22 cellular contexts compared by ENCODE assay signal in genomic region chr2:134283701-134284100, GRCh38. TPM values are rescaled to one million over a fixed set of nuclear protein-coding genes. Genes with fewer than 3 reads are reported as not detected.
DNase-seq lines count a peak whose midpoint lies in the region; ATAC-seq, FAIRE-seq and TF ChIP-seq lines count a peak whose summit lies in the region.
"Had no signal": no experiment of that assay in that cellular context is flagged by ENCODE, and none has a peak within 500 bp of the region (broad histone marks: within the 10 kb centered on the region; RNA-seq: fewer than 3 reads in every experiment).

No MANE protein-coding gene starts in this region.

- no peaks in the 10 kb centered on the region for H3K27me3 Mint-ChIP-seq in activated T-cell treated with anti-CD3 and anti-CD28 coated beads, Interleukin-2, amount 50 U/mL, for 24 hours
- H3K27me3 Mint-ChIP-seq in stimulated activated naive B cell treated with anti-CD40 and anti-IgM and Interleukin-4, amounts not matched to agents 10 μg/mL and 1 μg/mL and 100 μg/mL, for 72 hours, result no peaks in the 10 kb centered on the region
- H3K27me3 Mint-ChIP-seq in activated T-helper 1 cell treated with anti-CD3 and anti-CD28 coated beads, Interleukin-12 subunit alpha, Interleukin-12 subunit beta, Interleukin-2, Interleukin-4 antibody, amounts not matched to agents 30 ng/mL and 10 ng/mL and 1 ng/mL, durations not matched to agents 14 hours and 24 hours and 36 hours (ENCODE audit: insufficient read depth), result peaks cover 20% of the 10 kb centered on the region
- H3K27me3 Mint-ChIP-seq: activated CD4-positive, alpha-beta memory T cell treated with anti-CD3 and anti-CD28 coated beads for 36 hours had no signal

- 63% methylated on average over 5 of the region's 5 CpGs for WGBS in GM12878 (ENCODE audit: insufficient coverage, insufficient replicate concordance, low lambda C conversion rate, missing lambda C conversion rate)

- TF ChIP-seq EP300 in GM12878 (IDR thresholded peaks at IDR 0.05; ENCODE audit: borderline replicate concordance in 1 of 2, control insufficient read depth in 1 of 2, low read depth in 2 of 2, low read length in 2 of 2), result no peak

- H4K20me1 ChIP-seq in GM12878 (ENCODE audit: control insufficient read depth, insufficient read depth), result no peaks in the 10 kb centered on the region

- peaks cover 55% of the 10 kb centered on the region for H3K4me1 Mint-ChIP-seq in activated T-cell treated with anti-CD3 and anti-CD28 coated beads, Interleukin-2, amount 50 U/mL, for 24 hours (ENCODE audit: low read depth)
- peaks cover 54 to 60% of the 10 kb centered on the region in 2 donors for H3K4me1 Mint-ChIP-seq in stimulated activated naive B cell treated with anti-CD40 and anti-IgM and Interleukin-4, amounts not matched to agents 10 μg/mL and 1 μg/mL and 100 μg/mL, for 72 hours
- H3K4me1 Mint-ChIP-seq in activated T-helper 1 cell treated with anti-CD3 and anti-CD28 coated beads, Interleukin-12 subunit alpha, Interleukin-12 subunit beta, Interleukin-2, Interleukin-4 antibody, amounts not matched to agents 30 ng/mL and 10 ng/mL and 1 ng/mL, durations not matched to agents 14 hours and 24 hours and 36 hours (ENCODE audit: low read depth), result peaks cover 33% of the 10 kb centered on the region

- SMC1A ChIA-PET in GM12878 (lab: Charles Lee; ENCODE audit: uncharacterized antibody, unreplicated experiment), result interaction anchor here (0.6 to 3.9 kb wide), 22 partner anchors 7 to 396 kb away, joined by 3 to 36 read pairs (median 6); partner anchors contain the start of gene MGAT5

- no peak for FAIRE-seq in GM12878 (lab: Jason Lieb, UNC)
- FAIRE-seq: colon, endometrium, kidney, TTC549 had no signal

- BruUV-seq in GM12878 (replicated peaks; lab: Mats Ljungman, UMichigan), result TSS peak; percentile 34

- no peak for DNase-seq in activated T-cell treated with anti-CD3 and anti-CD28 coated beads, Interleukin-2, amount 50 U/mL, for 24 hours
- DNase-seq in activated T-cell treated with anti-CD3 and anti-CD28 coated beads for 4 hours (no peak), MV-4-11 (lab: John Stamatoyannopoulos, UW) (peak; percentile 57), GM12878 (ENCODE audit: low read depth, low spot score) (no peak), AML-193 (lab: John Stamatoyannopoulos, UW) (no peak), NCI-H1694 treated with DMSO at 0.1 percent for 48 hours (lab: John Stamatoyannopoulos, UW) (no peak)
- DNase-seq in stimulated activated naive B cell treated with anti-CD40 and anti-IgM and Interleukin-4, amounts not matched to agents 10 μg/mL and 1 μg/mL and 100 μg/mL, for 72 hours, result no peak
- no peak for DNase-seq in activated T-helper 1 cell treated with anti-CD3 and anti-CD28 coated beads, Interleukin-12 subunit alpha, Interleukin-12 subunit beta, Interleukin-2, Interleukin-4 antibody, amounts not matched to agents 30 ng/mL and 10 ng/mL and 1 ng/mL, durations not matched to agents 14 hours and 24 hours and 36 hours (ENCODE audit: low spot score)
- DNase-seq: ACHN, COR-L47, EL, HFFc6, kidney, NCI-H524 treated with DMSO at 0.1 percent for 48 hours had no signal

- peak overlapping the region; percentile 95 for H3K27ac ChIP-seq in GM12878 (ENCODE audit: control insufficient read depth, insufficient read depth)
- H3K27ac ChIP-seq: hepatocyte, neural progenitor cell had no signal

- no peak for TF ChIP-seq POLR2A in GM12878 (IDR thresholded peaks at IDR 0.05; ENCODE audit: low read depth, low read length)

- H3K27me3 ChIP-seq in GM12878 (replicated peaks in 1 of 2; ENCODE audit: control insufficient read depth in 2 of 2, insufficient read depth in 2 of 2, low read length in 1 of 2), result no peaks in the 10 kb centered on the region
- H3K27me3 ChIP-seq: hepatocyte, neural progenitor cell, Peyer's patch had no signal

- peaks cover 87% of the 10 kb centered on the region for H3K4me1 ChIP-seq in GM12878 (ENCODE audit: control insufficient read depth, insufficient read depth, low read length)
- H3K4me1 ChIP-seq: neural progenitor cell had no signal

- in situ Hi-C loops in GM12878 (cut with MboI), result no loop called here

- H3K27ac Mint-ChIP-seq in activated T-cell treated with anti-CD3 and anti-CD28 coated beads, Interleukin-2, amount 50 U/mL, for 24 hours, result peak overlapping the region; percentile 41
- H3K27ac Mint-ChIP-seq in stimulated activated naive B cell treated with anti-CD40 and anti-IgM and Interleukin-4, amounts not matched to agents 10 μg/mL and 1 μg/mL and 100 μg/mL, for 72 hours, result peak overlapping the region; percentile 95
- H3K27ac Mint-ChIP-seq in activated T-helper 1 cell treated with anti-CD3 and anti-CD28 coated beads, Interleukin-12 subunit alpha, Interleukin-12 subunit beta, Interleukin-2, Interleukin-4 antibody, amounts not matched to agents 30 ng/mL and 10 ng/mL and 1 ng/mL, durations not matched to agents 14 hours and 24 hours and 36 hours, result no peak overlapping the region
- H3K27ac Mint-ChIP-seq: HFFc6, neural progenitor cell had no signal

- peaks cover 76% of the 10 kb centered on the region for H3K79me2 ChIP-seq in GM12878 (ENCODE audit: control insufficient read depth, insufficient read depth, low read length)
- H3K79me2 ChIP-seq: hepatocyte had no signal

- no peak for TF ChIP-seq RAD21 in GM12878 (IDR thresholded peaks at IDR 0.05; ENCODE audit: insufficient read depth, low read depth, low read length)

- peaks cover 15% of the 10 kb centered on the region for H3K36me3 Mint-ChIP-seq in activated T-cell treated with anti-CD3 and anti-CD28 coated beads, Interleukin-2, amount 50 U/mL, for 24 hours (ENCODE audit: low read depth)
- peaks cover 5 to 26% of the 10 kb centered on the region in 2 donors for H3K36me3 Mint-ChIP-seq in stimulated activated naive B cell treated with anti-CD40 and anti-IgM and Interleukin-4, amounts not matched to agents 10 μg/mL and 1 μg/mL and 100 μg/mL, for 72 hours
- peaks cover 15% of the 10 kb centered on the region for H3K36me3 Mint-ChIP-seq in activated T-helper 1 cell treated with anti-CD3 and anti-CD28 coated beads, Interleukin-12 subunit alpha, Interleukin-12 subunit beta, Interleukin-2, Interleukin-4 antibody, amounts not matched to agents 30 ng/mL and 10 ng/mL and 1 ng/mL, durations not matched to agents 14 hours and 24 hours and 36 hours (ENCODE audit: low read depth)

- RAD21 ChIA-PET in GM12878 (lab: Charles Lee; ENCODE audit: unreplicated experiment), result interaction anchor here (0.8 to 3.4 kb wide), 24 partner anchors 10 to 167 kb away, joined by 3 to 27 read pairs (median 6); partner anchors contain the start of gene MGAT5

- intact Hi-C loops in GM12878 (cut with micrococcal nuclease; ENCODE audit: unreplicated experiment), result loop anchor here (1.0 to 2.0 kb wide), 6 partner anchors 8 to 165 kb away; no protein-coding TSS in a partner anchor
- intact Hi-C loops in activated T-helper 1 cell treated with anti-CD3 and anti-CD28 coated beads, Interleukin-12 subunit alpha, Interleukin-12 subunit beta, Interleukin-2, Interleukin-4 antibody, amounts not matched to agents 30 ng/mL and 10 ng/mL and 1 ng/mL, durations not matched to agents 14 hours and 24 hours and 36 hours (cut with micrococcal nuclease), result loop anchor here (1.0 to 10.0 kb wide), 6 partner anchors 17 to 401 kb away; no protein-coding TSS in a partner anchor

- peak overlapping the region; percentile 19; the same call in 1 of the 2 replicates for H3K4me3 ChIP-seq in GM12878
- H3K4me3 ChIP-seq: hepatocyte, neural progenitor cell had no signal

- H3K9ac ChIP-seq in GM12878 (ENCODE audit: control insufficient read depth, insufficient read depth, low read length), result peak overlapping the region; percentile 68
- H3K9ac ChIP-seq: neural progenitor cell had no signal

- no peak overlapping the region for H2AFZ ChIP-seq in GM12878 (ENCODE audit: control insufficient read depth, low read depth, low read length)
- H2AFZ ChIP-seq: hepatocyte, neural progenitor cell had no signal

- no peaks in the 10 kb centered on the region for H3K9me3 ChIP-seq in GM12878 (replicated peaks; ENCODE audit: control insufficient read depth, insufficient read depth, low read length)
- H3K9me3 ChIP-seq: Peyer's patch had no signal

- peak overlapping the region; percentile 86 for H3K4me2 ChIP-seq in GM12878 (ENCODE audit: control insufficient read depth, insufficient read depth)
- H3K4me2 ChIP-seq: hepatocyte, neural progenitor cell had no signal

- peak; percentile 4 for ATAC-seq in GM12878
- peak in 1 of 2 donors; percentile 3 for ATAC-seq in stimulated activated naive B cell treated with anti-CD40 and anti-IgM and Interleukin-4, amounts not matched to agents 10 μg/mL and 1 μg/mL and 100 μg/mL, for 72 hours (replicated peaks)
- ATAC-seq: SK-N-SH treated with all-trans-retinoic acid at 6 μM for 48 hours had no signal

- no peak for TF ChIP-seq CTCF in GM12878 (IDR thresholded peaks at IDR 0.05 in 2 of 3, conservative IDR thresholded peaks at IDR 0.05 in 1 of 3; ENCODE audit: control insufficient read depth in 2 of 3, extremely low read depth in 1 of 3, insufficient read depth in 1 of 3, low read depth in 3 of 3, low read length in 3 of 3)

- CTCF ChIA-PET in GM12878 (lab: Yijun Ruan, JAX), result interaction anchor here (0.7 to 2.6 kb wide), 15 partner anchors 9 to 165 kb away, joined by 3 to 15 read pairs (median 4); partner anchors contain the start of gene MGAT5

- peaks cover 0 to 12% of the 10 kb centered on the region in 2 experiments; a peak in 2 of 4 replicates for H3K36me3 ChIP-seq in GM12878 (ENCODE audit: control insufficient read depth in 2 of 2, insufficient read depth in 2 of 2, low read length in 1 of 2)
- H3K36me3 ChIP-seq: neural progenitor cell had no signal

- POLR2A ChIA-PET in GM12878 (lab: Charles Lee), result interaction anchor here (0.6 to 1.0 kb wide), 6 partner anchors 13 to 1189 kb away, joined by 3 to 9 read pairs (median 8); no protein-coding TSS in a partner anchor

- H3K4me3 Mint-ChIP-seq in activated T-cell treated with anti-CD3 and anti-CD28 coated beads, Interleukin-2, amount 50 U/mL, for 24 hours, result no peak overlapping the region
- H3K4me3 Mint-ChIP-seq in stimulated activated naive B cell treated with anti-CD40 and anti-IgM and Interleukin-4, amounts not matched to agents 10 μg/mL and 1 μg/mL and 100 μg/mL, for 72 hours, result peak overlapping the region; percentile 31 to 71
- H3K4me3 Mint-ChIP-seq in activated T-helper 1 cell treated with anti-CD3 and anti-CD28 coated beads, Interleukin-12 subunit alpha, Interleukin-12 subunit beta, Interleukin-2, Interleukin-4 antibody, amounts not matched to agents 30 ng/mL and 10 ng/mL and 1 ng/mL, durations not matched to agents 14 hours and 24 hours and 36 hours, result no peak overlapping the region
- H3K4me3 Mint-ChIP-seq: activated CD4-positive, alpha-beta memory T cell treated with anti-CD3 and anti-CD28 coated beads for 36 hours; HFFc6; neural progenitor cell had no signal

- no peaks in the 10 kb centered on the region for H3K9me3 Mint-ChIP-seq in activated T-cell treated with anti-CD3 and anti-CD28 coated beads, Interleukin-2, amount 50 U/mL, for 24 hours
- H3K9me3 Mint-ChIP-seq in stimulated activated naive B cell treated with anti-CD40 and anti-IgM and Interleukin-4, amounts not matched to agents 10 μg/mL and 1 μg/mL and 100 μg/mL, for 72 hours, result peaks cover 0 to 2% of the 10 kb centered on the region in 2 donors
- H3K9me3 Mint-ChIP-seq in activated T-helper 1 cell treated with anti-CD3 and anti-CD28 coated beads, Interleukin-12 subunit alpha, Interleukin-12 subunit beta, Interleukin-2, Interleukin-4 antibody, amounts not matched to agents 30 ng/mL and 10 ng/mL and 1 ng/mL, durations not matched to agents 14 hours and 24 hours and 36 hours, result no peaks in the 10 kb centered on the region
- H3K9me3 Mint-ChIP-seq: activated CD4-positive, alpha-beta memory T cell treated with anti-CD3 and anti-CD28 coated beads for 36 hours; HFFc6; neural progenitor cell had no signal

RNA-seq across cellular contexts. Expression of gene MGAT5, which starts 29.8 kb away (rescaled TPM):
- total RNA-seq in GM12878 (2013; cell fraction: nucleolus; rRNA removed), result 135 and 137 TPM in 2 replicates
- total RNA-seq in GM12878 (2014; rRNA removed) (54.3 and 54.6 TPM in 2 replicates), GM12878 (2014; rRNA removed; fragmentation: Illumina TruSeq; extraction: Trizol) (53.7 and 54.0 TPM in 2 replicates), GM12878 (2021) (104 and 109 TPM in 2 replicates)
- 32.2 TPM for polyA plus RNA-seq in GM12878 (2011; ENCODE audit: low read depth)
- polyA plus RNA-seq in GM12878 (2011; rRNA removed) (30.1 and 31.5 TPM in 2 replicates), GM12878 (2014; fragmentation: Illumina TruSeq; extraction: Trizol) (55.3 and 58.4 TPM in 2 replicates), GM12878 (2014; fragmentation: Nextera tagmentation; extraction: Ambion mirVana) (1 to 10 TPM; 9.1 to 9.8 TPM), GM12878 (2014; rRNA removed) (40.2 and 40.9 TPM in 2 replicates), GM12878 (2016; fragmentation: Nextera tagmentation; extraction: Ambion mirVana) (1 to 10 TPM; 4.9 to 6.3 TPM)
- 34.4 and 35.9 TPM in 2 replicates for polyA plus RNA-seq in GM12878 (2011; cell fraction: cytosol; rRNA removed)
- 27.6 and 27.9 TPM in 2 replicates for polyA plus RNA-seq in GM12878 (2011; cell fraction: nucleus; rRNA removed)
- polyA plus RNA-seq in GM12878 (2012), result 33.0 and 39.4 TPM in 2 replicates
- polyA minus RNA-seq in GM12878 (2011; rRNA and poly(A)+ RNA removed), result 126 and 130 TPM in 2 replicates
- 31.1 and 35.7 TPM in 2 replicates for polyA minus RNA-seq in GM12878 (2011; cell fraction: cytosol; rRNA and poly(A)+ RNA removed)
- 117 and 129 TPM in 2 replicates for polyA minus RNA-seq in GM12878 (2011; cell fraction: nucleus; rRNA and poly(A)+ RNA removed)
- total RNA-seq in activated T-helper 1 cell treated with anti-CD3 and anti-CD28 coated beads, Interleukin-12 subunit alpha, Interleukin-12 subunit beta, Interleukin-2, Interleukin-4 antibody, amounts not matched to agents 30 ng/mL and 10 ng/mL and 1 ng/mL, durations not matched to agents 14 hours and 24 hours and 36 hours, result 25.8 and 26.2 TPM in 2 replicates

Comparison
In these comparisons a context has a peak if more than half of its experiments do, and no peak if none do; other contexts are left out.
1. H3K4me3 Mint-ChIP-seq: peak in stimulated activated naive B cell treated with anti-CD40 and anti-IgM and Interleukin-4, amounts not matched to agents 10 μg/mL and 1 μg/mL and 100 μg/mL, for 72 hours (2 of 2); none in activated T-cell treated with anti-CD3 and anti-CD28 coated beads, Interleukin-2, amount 50 U/mL, for 24 hours (single experiment) and activated T-helper 1 cell treated with anti-CD3 and anti-CD28 coated beads, Interleukin-12 subunit alpha, Interleukin-12 subunit beta, Interleukin-2, Interleukin-4 antibody, amounts not matched to agents 30 ng/mL and 10 ng/mL and 1 ng/mL, durations not matched to agents 14 hours and 24 hours and 36 hours (single experiment).